ENCODE assay signal across 8 cellular contexts in genomic region chr4:153573881-153574807, GRCh38.
DNase-seq lines count a peak whose midpoint lies in the region; ATAC-seq and TF ChIP-seq lines count a peak whose summit lies in the region.

No MANE protein-coding gene starts in this region.

- TF ChIP-seq CTCF in GM20000 (IDR thresholded peaks at IDR 0.05; ENCODE audit: extremely low read depth, missing control alignments) (peak; percentile 27), LNCAP (IDR thresholded peaks at IDR 0.05) (peak; percentile 68), WTC11 (IDR thresholded peaks at IDR 0.05) (no peak)

- no peaks in the 10 kb centered on the region for H3K9me3 Mint-ChIP-seq in WTC11
- no peaks in the 10 kb centered on the region for H3K9me3 Mint-ChIP-seq in memory B cell

- peaks cover 8% of the 10 kb centered on the region for H3K4me1 Mint-ChIP-seq in WTC11
- peaks cover 55% of the 10 kb centered on the region for H3K4me1 Mint-ChIP-seq in memory B cell

- H3K27me3 Mint-ChIP-seq in WTC11 (ENCODE audit: low read depth) = no peaks in the 10 kb centered on the region
- no peaks in the 10 kb centered on the region for H3K27me3 Mint-ChIP-seq in memory B cell

- POLR2A ChIA-PET in WTC11 (lab: Charles Lee) = interaction anchor here (0.5 kb wide), 1 partner anchor 214 kb away, joined by 3 read pairs; no protein-coding TSS in a partner anchor

- CTCF ChIA-PET in WTC11 (lab: Charles Lee) = interaction anchor here (0.8 to 1.1 kb wide), 2 partner anchors 142 to 228 kb away, joined by 3 to 9 read pairs; no protein-coding TSS in a partner anchor

- H3K27ac Mint-ChIP-seq in WTC11 (peak overlapping the region; percentile 39; the same call in 1 of the 2 replicates), memory B cell (peak overlapping the region; percentile 91)

- no peak overlapping the region for H3K4me3 Mint-ChIP-seq in WTC11
- no peak overlapping the region for H3K4me3 Mint-ChIP-seq in memory B cell

- DNase-seq in Caki2 (ENCODE audit: low read depth) (peak; percentile 29), GM20000 (ENCODE audit: low spot score) (peak; percentile 34), WTC11 (ENCODE audit: low spot score) (no peak), cerebellar cortex (ENCODE audit: low spot score) (peak; percentile 39), memory B cell (ENCODE audit: low spot score in 2 of 2) (peak in 1 of 2 donors; percentile 25), cortex of kidney (lab: John Stamatoyannopoulos, UW) (no peak)
- DNase-seq in stimulated activated CD8-positive, alpha-beta memory T cell treated with anti-CD3 and anti-CD28 coated beads, Interleukin-2, amount 100 ng/mL, for 1 hour (ENCODE audit: low read depth in 2 of 2) = peak; percentile 29 to 50

- ATAC-seq in WTC11 (peak; percentile 32; the same call in 1 of the 2 replicates), memory B cell (ENCODE audit: low read depth) (peak; percentile 81)

- in situ Hi-C loops in Caki2 (cut with HindIII; ENCODE audit: low pct_unique_long_range_greater_than_20kb, low sequenced_read_pairs) = no loop called here

- H3K36me3 Mint-ChIP-seq in WTC11 (peaks cover 3% of the 10 kb centered on the region; the same call in 1 of the 2 replicates), memory B cell (peaks cover 14% of the 10 kb centered on the region)

TF ChIP-seq in WTC11, 78 proteins besides CTCF, POLR2A, EP300 and RAD21:
- TF ChIP-seq ZNF263 (CRISPR knock-in tag; IDR thresholded peaks at IDR 0.05; ENCODE audit: low read depth) = no peak
- TF ChIP-seq ZNF512 (CRISPR knock-in tag; IDR thresholded peaks at IDR 0.05; ENCODE audit: borderline replicate concordance) = no peak
- TF ChIP-seq TEAD4 (CRISPR knock-in tag; IDR thresholded peaks at IDR 0.05) = no peak
- no peak for TF ChIP-seq E2F1 (CRISPR knock-in tag; IDR thresholded peaks at IDR 0.05)
- TF ChIP-seq JAZF1 (CRISPR knock-in tag; IDR thresholded peaks at IDR 0.05) = no peak
- no peak for TF ChIP-seq MYBL2 (CRISPR knock-in tag; IDR thresholded peaks at IDR 0.05)
- no peak for TF ChIP-seq ZNF425 (CRISPR knock-in tag; conservative IDR thresholded peaks at IDR 0.05)
- TF ChIP-seq FOXK1 (CRISPR knock-in tag; IDR thresholded peaks at IDR 0.05) = no peak
TF ChIP-seq in WTC11: peak in this region for 0.

Comparison
In these comparisons a context has a peak if more than half of its experiments do, and no peak if none do; other contexts are left out.
1. DNase-seq: peak in Caki2 (single experiment), GM20000 (single experiment), cerebellar cortex (single experiment) and stimulated activated CD8-positive, alpha-beta memory T cell treated with anti-CD3 and anti-CD28 coated beads, Interleukin-2, amount 100 ng/mL, for 1 hour (2 of 2); none in WTC11 (single experiment) and cortex of kidney (single experiment).